Comparison of ENCODE assay signal across 10 cellular contexts in the genomic region with DNA sequence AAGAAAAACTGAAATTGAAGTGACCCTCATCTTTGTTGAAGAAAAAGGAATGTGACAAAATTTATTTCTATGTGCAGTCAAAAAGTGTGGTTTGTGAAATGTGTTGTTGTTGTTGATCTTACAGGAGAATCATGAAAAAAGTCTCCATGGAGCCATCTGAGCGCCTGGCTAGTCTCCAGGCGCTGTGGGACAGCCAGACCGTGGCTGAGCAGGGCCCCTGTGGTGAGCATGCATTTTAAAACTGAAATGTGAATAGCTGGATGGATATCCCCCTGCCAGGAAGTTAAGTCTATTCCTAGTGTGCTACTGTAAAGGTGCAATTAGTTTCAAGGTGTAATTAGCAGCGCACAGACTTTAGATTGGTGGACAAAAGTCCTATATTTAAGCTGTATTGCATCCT.
DNase-seq lines count a peak whose midpoint lies in the region; ATAC-seq and TF ChIP-seq lines count a peak whose summit lies in the region.
"Had no signal": no experiment of that assay in that cellular context is flagged by ENCODE, and none has a peak within 500 bp of the region (broad histone marks: within the 10 kb centered on the region; RNA-seq: fewer than 3 reads in every experiment).

No MANE protein-coding gene starts in this region.

- H3K27me3 ChIP-seq in BE2C (no peaks in the 10 kb centered on the region), lower lobe of right lung (ENCODE audit: low read depth) (no peaks in the 10 kb centered on the region)
- H3K27me3 ChIP-seq: upper lobe of left lung had no signal

- H3K36me3 Mint-ChIP-seq in endothelial cell (ENCODE audit: low read depth, unreplicated experiment): peaks cover 20% of the 10 kb centered on the region

- no peak overlapping the region for H3K27ac ChIP-seq in lower lobe of right lung
- H3K27ac ChIP-seq: upper lobe of left lung had no signal

- TF ChIP-seq CTCF in BE2C (IDR thresholded peaks at IDR 0.05; ENCODE audit: low read depth, low read length) (no peak), endothelial cell (IDR thresholded peaks at IDR 0.05; ENCODE audit: unreplicated experiment) (no peak), lower lobe of right lung (IDR thresholded peaks at IDR 0.05) (no peak)

- H3K4me3 ChIP-seq in BE2C (ENCODE audit: low read depth, low read length) (no peak overlapping the region), lower lobe of right lung (no peak overlapping the region)
- H3K4me3 ChIP-seq: upper lobe of left lung had no signal

- H3K9me3 Mint-ChIP-seq in endothelial cell (ENCODE audit: unreplicated experiment): no peaks in the 10 kb centered on the region

- intact Hi-C loops in lower lobe of right lung (cut with DNase I): no loop called here

- H3K27me3 Mint-ChIP-seq in endothelial cell (ENCODE audit: unreplicated experiment): no peaks in the 10 kb centered on the region

- H3K4me1 ChIP-seq in BE2C (peaks cover 11% of the 10 kb centered on the region), lower lobe of right lung (no peaks in the 10 kb centered on the region)

- H3K9me3 ChIP-seq in BE2C: no peaks in the 10 kb centered on the region; the same call in 1 of the 2 replicates
- H3K9me3 ChIP-seq in lower lobe of right lung: no peaks in the 10 kb centered on the region

- peak overlapping the region; percentile 49 for H3K27ac Mint-ChIP-seq in endothelial cell (ENCODE audit: unreplicated experiment)

- no peak overlapping the region for H3K4me3 Mint-ChIP-seq in endothelial cell (ENCODE audit: unreplicated experiment)

- no peaks in the 10 kb centered on the region for H3K36me3 ChIP-seq in BE2C
- H3K36me3 ChIP-seq in lower lobe of right lung: peaks cover 5% of the 10 kb centered on the region
- H3K36me3 ChIP-seq: upper lobe of left lung had no signal

- in situ Hi-C loops in KBM-7 (cut with MboI; ENCODE audit: low pct_unique_long_range_greater_than_20kb, low sequenced_read_pairs): no loop called here

- peaks cover 33% of the 10 kb centered on the region for H3K4me1 Mint-ChIP-seq in endothelial cell (ENCODE audit: unreplicated experiment)

- ATAC-seq in lower lobe of right lung: no peak

- DNase-seq in BE2C (peak; percentile 47), KBM-7 (peak; percentile 10), NCI-H69 (lab: John Stamatoyannopoulos, UW) (peak; percentile 98), endothelial cell (ENCODE audit: low spot score) (no peak), dedifferentiated amniotic fluid mesenchymal stem cell (ENCODE audit: extremely low spot score) (no peak), lower lobe of right lung (no peak), cortex of kidney (lab: John Stamatoyannopoulos, UW) (no peak)
- DNase-seq in stimulated activated CD4-positive, alpha-beta T cell treated with anti-CD3 and anti-CD28 coated beads, Interleukin-15, amount 100 ng/mL, for 24 hours: no peak
- DNase-seq: SHP77, upper lobe of left lung had no signal

Comparison
In these comparisons a context has a peak if more than half of its experiments do, and no peak if none do; other contexts are left out.
1. DNase-seq: peak in BE2C (single experiment), KBM-7 (single experiment) and NCI-H69 (single experiment); none in endothelial cell (single experiment), dedifferentiated amniotic fluid mesenchymal stem cell (single experiment), lower lobe of right lung (single experiment), stimulated activated CD4-positive, alpha-beta T cell treated with anti-CD3 and anti-CD28 coated beads, Interleukin-15, amount 100 ng/mL, for 24 hours (single experiment) and cortex of kidney (single experiment).